In the genomic region with DNA sequence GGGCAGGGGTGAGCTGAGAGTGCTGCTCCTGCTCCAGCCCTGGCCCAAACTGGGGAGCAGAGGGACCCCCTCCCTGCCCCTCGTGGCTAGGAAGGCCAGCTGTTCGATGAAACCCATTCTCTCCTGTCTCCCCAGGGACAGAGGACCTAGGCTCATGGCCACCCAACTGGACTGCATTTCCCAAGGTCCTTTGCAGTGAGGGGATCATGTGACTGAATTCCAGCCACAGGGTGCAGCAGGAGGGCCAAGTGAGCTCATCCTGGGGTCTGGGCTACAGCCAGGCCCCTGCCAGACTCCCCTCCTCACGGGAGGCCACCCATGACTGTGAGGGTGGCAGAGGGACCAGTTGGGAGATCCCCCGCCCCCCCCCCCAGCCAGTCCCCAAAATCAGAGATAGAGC, we compare ENCODE assay signal across 23 cellular contexts.
"Had no signal": no experiment of that assay in that cellular context is flagged by ENCODE, and none has a peak within 500 bp of the region (broad histone marks: within the 10 kb centered on the region; RNA-seq: fewer than 3 reads in every experiment).

No MANE protein-coding gene starts in this region.

- H3K27me3 ChIP-seq: brain microvascular endothelial cell, cardiac muscle cell, MG63 had no signal

- DNase-seq: activated CD4-positive, alpha-beta memory T cell treated with anti-CD3 and anti-CD28 coated beads, Interleukin-2, amount 10 ng/mL, durations not matched to agents 7 days and 5 days; activated CD4-positive, alpha-beta T cell treated with anti-CD3 and anti-CD28 coated beads for 36 hours; activated CD4-positive, alpha-beta T cell treated with anti-CD3 and anti-CD28 coated beads, Interleukin-2, amount 50 U/mL, for 1 hour; activated gamma-delta T cell; activated naive CD4-positive, alpha-beta T cell treated with anti-CD3 and anti-CD28 coated beads for 36 hours; activated T-cell treated with anti-CD3 and anti-CD28 coated beads for 4 hours; activated T-cell treated with anti-CD3 and anti-CD28 coated beads, Interleukin-2, amount 50 U/mL, for 48 hours; amygdala; brain microvascular endothelial cell; MG63; NCI-H1105; NCI-H1436; NCI-H1694 treated with DMSO at 0.1 percent for 48 hours; NCI-H2081; NCI-H2227 treated with DMSO at 0.1 percent for 48 hours; NCI-H446 treated with DMSO at 0.1 percent for 48 hours; NCI-H524 treated with DMSO at 0.1 percent for 48 hours; NCI-H774; SIG-M5; T-helper 1 cell had no signal

- H3K27ac ChIP-seq: brain microvascular endothelial cell, cardiac muscle cell, VCaP had no signal

- ATAC-seq: activated CD4-positive, alpha-beta T cell treated with anti-CD3 and anti-CD28 coated beads for 36 hours; activated T-helper 17 cell treated with anti-CD3 and anti-CD28 coated beads, Interleukin-2, amount 50 U/mL, for 72 hours had no signal

- H3K4me3 ChIP-seq: cardiac muscle cell, MG63 had no signal

- H3K9me3 ChIP-seq: MG63 had no signal

- H3K36me3 ChIP-seq: brain microvascular endothelial cell, cardiac muscle cell, MG63 had no signal
